25 cellular contexts compared by ENCODE assay signal in genomic region chr1:181594553-181594952, GRCh38.
DNase-seq lines count a peak whose midpoint lies in the region; ATAC-seq, FAIRE-seq and TF ChIP-seq lines count a peak whose summit lies in the region.
"Had no signal": no experiment of that assay in that cellular context is flagged by ENCODE, and none has a peak within 500 bp of the region (broad histone marks: within the 10 kb centered on the region; RNA-seq: fewer than 3 reads in every experiment).

No MANE protein-coding gene starts in this region.

- peaks cover 21% of the 10 kb centered on the region for H3K27me3 Mint-ChIP-seq in endodermal cell (ENCODE audit: insufficient read depth)
- H3K27me3 Mint-ChIP-seq: B cell had no signal

- no peak overlapping the region for H3K4me3 Mint-ChIP-seq in endodermal cell
- H3K4me3 Mint-ChIP-seq: B cell; CD4-positive, alpha-beta T cell; CD8-positive, alpha-beta T cell had no signal

- in situ Hi-C loops in HepG2 (cut with HindIII; ENCODE audit: extremely low pct_ligation_motif_present, low pct_unique_long_range_greater_than_20kb) (no loop called here), GM12878 (cut with MboI) (no loop called here)

- H3K36me3 Mint-ChIP-seq in endodermal cell (ENCODE audit: low read depth) = no peaks in the 10 kb centered on the region
- H3K36me3 Mint-ChIP-seq: CD8-positive, alpha-beta T cell had no signal

- H4K20me1 ChIP-seq in HepG2 (ENCODE audit: insufficient read depth, low read length) (no peaks in the 10 kb centered on the region), GM12878 (ENCODE audit: control insufficient read depth, insufficient read depth) (no peaks in the 10 kb centered on the region)
- H4K20me1 ChIP-seq: BLaER1 treated with 17β-estradiol and CSF1 and Interleukin-3, amounts not matched to agents 10 nM and 100 nM had no signal

- H3K4me2 ChIP-seq in HepG2 (ENCODE audit: low read depth, low read length) (no peak overlapping the region), GM12878 (ENCODE audit: control insufficient read depth, insufficient read depth) (no peak overlapping the region)
- H3K4me2 ChIP-seq: A549; BLaER1 treated with 17β-estradiol and CSF1 and Interleukin-3, amounts not matched to agents 10 nM and 100 nM had no signal

- no TSS peak for BruUV-seq in HepG2 (replicated peaks; lab: Mats Ljungman, UMichigan)
- BruUV-seq in GM12878 (replicated peaks; lab: Mats Ljungman, UMichigan) = no TSS peak

- TF ChIP-seq RAD21 in HepG2 (CRISPR knock-in tag; IDR thresholded peaks at IDR 0.05) = no peak
- no peak for TF ChIP-seq RAD21 in GM12878 (IDR thresholded peaks at IDR 0.05; ENCODE audit: insufficient read depth, low read depth, low read length)

- no peaks in the 10 kb centered on the region for H3K9me3 Mint-ChIP-seq in endodermal cell
- H3K9me3 Mint-ChIP-seq: CD4-positive, alpha-beta T cell; CD8-positive, alpha-beta T cell had no signal

- SMC1A ChIA-PET in GM12878 (lab: Charles Lee; ENCODE audit: uncharacterized antibody, unreplicated experiment) = interaction anchor here (0.8 kb wide), 1 partner anchor 24 kb away, joined by 3 read pairs; no protein-coding TSS in a partner anchor

- intact Hi-C loops in HepG2 (cut with micrococcal nuclease; ENCODE audit: unreplicated experiment) = no loop called here
- intact Hi-C loops in right lobe of liver (cut with DNase I) = no loop called here
- intact Hi-C loops in GM12878 (cut with micrococcal nuclease; ENCODE audit: unreplicated experiment) = no loop called here

- no peaks in the 10 kb centered on the region; a peak in 1 of 5 replicates for H3K27me3 ChIP-seq in HepG2 (ENCODE audit: control insufficient read depth in 1 of 2, insufficient read depth in 2 of 2, low read length in 2 of 2)
- H3K27me3 ChIP-seq in right lobe of liver = no peaks in the 10 kb centered on the region
- H3K27me3 ChIP-seq in GM12878 (replicated peaks in 1 of 2; ENCODE audit: control insufficient read depth in 2 of 2, insufficient read depth in 2 of 2, low read length in 1 of 2) = no peaks in the 10 kb centered on the region
- peaks cover 18% of the 10 kb centered on the region for H3K27me3 ChIP-seq in endodermal cell (ENCODE audit: control insufficient read depth, insufficient read depth, low read length, poor library complexity, severe bottlenecking)
- H3K27me3 ChIP-seq: BLaER1 treated with 17β-estradiol and CSF1 and Interleukin-3, amounts not matched to agents 10 nM and 100 nM had no signal

- H3K36me3 ChIP-seq in HepG2 (replicated peaks in 1 of 2; ENCODE audit: control insufficient read depth in 1 of 2, insufficient read depth in 2 of 2, low read length in 2 of 2) (no peaks in the 10 kb centered on the region), right lobe of liver (no peaks in the 10 kb centered on the region), GM12878 (ENCODE audit: control insufficient read depth in 2 of 2, insufficient read depth in 2 of 2, low read length in 1 of 2) (peaks cover 5 to 8% of the 10 kb centered on the region in 2 experiments; a peak in 3 of 4 replicates), endodermal cell (ENCODE audit: control insufficient read depth, insufficient read depth, low read length) (no peaks in the 10 kb centered on the region)
- H3K36me3 ChIP-seq: BLaER1 treated with 17β-estradiol and CSF1 and Interleukin-3, amounts not matched to agents 10 nM and 100 nM had no signal

- ATAC-seq in HepG2 (no peak), right lobe of liver (no peak), GM12878 (no peak)
- ATAC-seq: A549; CD8-positive, alpha-beta T cell had no signal

- TF ChIP-seq EP300 in HepG2 (IDR thresholded peaks at IDR 0.05; ENCODE audit: low read depth in 2 of 2, low read length in 2 of 2) (no peak), HepG2 (CRISPR knock-in tag; IDR thresholded peaks at IDR 0.05; ENCODE audit: borderline replicate concordance) (no peak), GM12878 (IDR thresholded peaks at IDR 0.05; ENCODE audit: borderline replicate concordance in 1 of 2, control insufficient read depth in 1 of 2, low read depth in 2 of 2, low read length in 2 of 2) (no peak)

- H3K9ac ChIP-seq in HepG2 (ENCODE audit: insufficient read depth, low read depth, low read length) (no peak overlapping the region), GM12878 (ENCODE audit: control insufficient read depth, insufficient read depth, low read length) (no peak overlapping the region), endodermal cell (ENCODE audit: extremely low read depth, low read length, poor library complexity, severe bottlenecking) (no peak overlapping the region)
- H3K9ac ChIP-seq: BLaER1 treated with 17β-estradiol and CSF1 and Interleukin-3, amounts not matched to agents 10 nM and 100 nM had no signal

- 25% methylated on average over 5 of the region's 5 CpGs for WGBS in HepG2 (ENCODE audit: low lambda C conversion rate)
- WGBS in right lobe of liver (ENCODE audit: insufficient coverage, low coverage, low lambda C conversion rate, missing lambda C conversion rate) = 75% methylated on average over 3 of the region's 5 CpGs
- WGBS in GM12878 (ENCODE audit: insufficient coverage, insufficient replicate concordance, low lambda C conversion rate, missing lambda C conversion rate) = 92% methylated on average over 5 of the region's 5 CpGs
- 96 to 100% methylated on average over 4 to 5 of the region's 5 CpGs for WGBS in endodermal cell (ENCODE audit: insufficient coverage in 1 of 2, insufficient read length in 1 of 2), 2 experiments

- H2AFZ ChIP-seq in HepG2 (ENCODE audit: low read length) = no peak overlapping the region
- no peak overlapping the region for H2AFZ ChIP-seq in GM12878 (ENCODE audit: control insufficient read depth, low read depth, low read length)

- no peak overlapping the region for H3K27ac Mint-ChIP-seq in endodermal cell
- H3K27ac Mint-ChIP-seq: B cell; CD4-positive, alpha-beta T cell; CD8-positive, alpha-beta T cell had no signal

- H3K9me3 ChIP-seq in HepG2 (ENCODE audit: low read length) = no peaks in the 10 kb centered on the region
- H3K9me3 ChIP-seq in right lobe of liver = no peaks in the 10 kb centered on the region
- no peaks in the 10 kb centered on the region for H3K9me3 ChIP-seq in GM12878 (replicated peaks; ENCODE audit: control insufficient read depth, insufficient read depth, low read length)
- H3K9me3 ChIP-seq in endodermal cell (ENCODE audit: control insufficient read depth, low read length) = no peaks in the 10 kb centered on the region
- H3K9me3 ChIP-seq: A549, Caco-2 had no signal

- POLR2A ChIA-PET in HepG2 (lab: Yijun Ruan, JAX) (no interaction called here), GM12878 (lab: Charles Lee) (no interaction called here)

- CTCF ChIA-PET in HepG2 (lab: Yijun Ruan, JAX; ENCODE audit: low intra/inter-chr PET ratio, low total read pairs) = no interaction called here
- CTCF ChIA-PET in GM12878 (lab: Yijun Ruan, JAX) = no interaction called here

- FAIRE-seq in HepG2 (lab: Jason Lieb, UNC) = no peak
- FAIRE-seq in GM12878 (lab: Jason Lieb, UNC) = no peak
- FAIRE-seq: A549, GM12891, GM19239 had no signal

- H3K79me2 ChIP-seq in HepG2 (ENCODE audit: insufficient read depth, low read length) (no peaks in the 10 kb centered on the region), GM12878 (ENCODE audit: control insufficient read depth, insufficient read depth, low read length) (no peaks in the 10 kb centered on the region)

- H3K4me3 ChIP-seq in HepG2 (replicated peaks in 1 of 3; ENCODE audit: insufficient read depth in 1 of 3, low read depth in 2 of 3, low read length in 3 of 3) (no peak overlapping the region), right lobe of liver (no peak overlapping the region), GM12878 (no peak overlapping the region), endodermal cell (ENCODE audit: low read length) (no peak overlapping the region)
- H3K4me3 ChIP-seq: A549; BLaER1 treated with 17β-estradiol and CSF1 and Interleukin-3, amounts not matched to agents 10 nM and 100 nM had no signal

- H3K27ac ChIP-seq in HepG2 (ENCODE audit: extremely low read length, insufficient read depth, low read length) (no peak overlapping the region), right lobe of liver (no peak overlapping the region), GM12878 (ENCODE audit: control insufficient read depth, insufficient read depth) (no peak overlapping the region), endodermal cell (ENCODE audit: low read depth, low read length) (no peak overlapping the region)
- H3K27ac ChIP-seq: 22Rv1; A549; BLaER1 treated with 17β-estradiol and CSF1 and Interleukin-3, amounts not matched to agents 10 nM and 100 nM; C4-2B had no signal

- peaks cover 31% of the 10 kb centered on the region for H3K4me1 Mint-ChIP-seq in endodermal cell
- H3K4me1 Mint-ChIP-seq: B cell had no signal

- no peaks in the 10 kb centered on the region for H3K4me1 ChIP-seq in HepG2 (ENCODE audit: insufficient read depth, low read length)
- no peaks in the 10 kb centered on the region for H3K4me1 ChIP-seq in right lobe of liver
- no peaks in the 10 kb centered on the region for H3K4me1 ChIP-seq in GM12878 (ENCODE audit: control insufficient read depth, insufficient read depth, low read length)
- H3K4me1 ChIP-seq in endodermal cell (ENCODE audit: control insufficient read depth, insufficient read depth, low read length) = peaks cover 4% of the 10 kb centered on the region
- H3K4me1 ChIP-seq: A549; BLaER1 treated with 17β-estradiol and CSF1 and Interleukin-3, amounts not matched to agents 10 nM and 100 nM; Caco-2 had no signal

- DNase-seq in HepG2 (ENCODE audit: low spot score) (no peak), right lobe of liver (no peak), GM12878 (ENCODE audit: low read depth, low spot score) (no peak), endodermal cell (peak; percentile 13), ureter (ENCODE audit: low spot score) (no peak), NCI-H82 treated with DMSO at 0.1 percent for 48 hours (lab: John Stamatoyannopoulos, UW; ENCODE audit: unreplicated experiment) (no peak)
- DNase-seq: AML-193; Caco-2; Calu3; CD4-positive, alpha-beta T cell; CD8-positive, alpha-beta T cell; DMS 273 treated with DMSO at 0.1 percent for 48 hours; DMS153; DMS53; DMS79; DND-41; EL; GDM1 had no signal

- RAD21 ChIA-PET in GM12878 (lab: Charles Lee; ENCODE audit: unreplicated experiment) = no interaction called here

- no peak for TF ChIP-seq POLR2A in HepG2 (IDR thresholded peaks at IDR 0.05; ENCODE audit: insufficient read depth in 1 of 2, low read depth in 2 of 2, low read length in 2 of 2)
- no peak for TF ChIP-seq POLR2A in right lobe of liver (IDR thresholded peaks at IDR 0.05)
- TF ChIP-seq POLR2A in GM12878 (IDR thresholded peaks at IDR 0.05; ENCODE audit: low read depth, low read length) = no peak

- TF ChIP-seq CTCF in HepG2 (CRISPR knock-in tag; IDR thresholded peaks at IDR 0.05) (no peak), right lobe of liver (IDR thresholded peaks at IDR 0.05) (no peak), GM12878 (IDR thresholded peaks at IDR 0.05 in 2 of 3, conservative IDR thresholded peaks at IDR 0.05 in 1 of 3; ENCODE audit: control insufficient read depth in 2 of 3, extremely low read depth in 1 of 3, insufficient read depth in 1 of 3, low read depth in 3 of 3, low read length in 3 of 3) (no peak), endodermal cell (conservative IDR thresholded peaks at IDR 0.05) (no peak)

TF ChIP-seq in HepG2, 621 proteins besides CTCF, POLR2A, EP300 and RAD21 (continues in another document):
- peak; percentile 75 for TF ChIP-seq RAD51 (IDR thresholded peaks at IDR 0.05; ENCODE audit: borderline replicate concordance)

TF ChIP-seq in GM12878, 131 proteins besides CTCF, POLR2A, EP300 and RAD21 (continues in another document):
- no peak for TF ChIP-seq ZBED1 (IDR thresholded peaks at IDR 0.05; ENCODE audit: borderline replicate concordance)

Comparison
In these comparisons a context has a peak if more than half of its experiments do, and no peak if none do; other contexts are left out.
1. Of the 75 proteins assayed by ChIP-seq in both HepG2 and GM12878: peak only in HepG2: none; only in GM12878: none; in both: RAD51; in neither: 72; mixed calls (peak in some experiments, not most) for 2.